Comparison of ENCODE assay signal across 8 cellular contexts in genomic region chr1:60765204-60765603, GRCh38.
DNase-seq lines count a peak whose midpoint lies in the region; ATAC-seq, FAIRE-seq and TF ChIP-seq lines count a peak whose summit lies in the region.

No MANE protein-coding gene starts in this region.

- H3K36me3 ChIP-seq in cardiac muscle cell (no peaks in the 10 kb centered on the region), GM12878 (ENCODE audit: control insufficient read depth in 2 of 2, insufficient read depth in 2 of 2, low read length in 1 of 2) (no peaks in the 10 kb centered on the region)

- SMC1A ChIA-PET in GM12878 (lab: Charles Lee; ENCODE audit: uncharacterized antibody, unreplicated experiment): interaction anchor here (0.5 to 1.5 kb wide), 5 partner anchors 15 to 1384 kb away, joined by 3 to 10 read pairs (median 3); no protein-coding TSS in a partner anchor

- peaks cover 4 to 7% of the 10 kb centered on the region in 2 donors for H3K27me3 Mint-ChIP-seq in natural killer cell (ENCODE audit: low read depth in 2 of 2)

- WGBS in GM12878 (ENCODE audit: insufficient coverage, insufficient replicate concordance, low lambda C conversion rate, missing lambda C conversion rate): 29% methylated on average over 5 of the region's 5 CpGs

- intact Hi-C loops in cardiac septum (cut with DNase I) (no loop called here), GM12878 (cut with micrococcal nuclease; ENCODE audit: unreplicated experiment) (loop anchor here (5.0 to 10.0 kb wide), 2 partner anchors 608 to 790 kb away; no protein-coding TSS in a partner anchor), natural killer cell (cut with micrococcal nuclease) (no loop called here)

- TF ChIP-seq CTCF in cardiac muscle cell (IDR thresholded peaks at IDR 0.05; ENCODE audit: low read depth, low read length) (peak; percentile 63), GM12878 (IDR thresholded peaks at IDR 0.05 in 2 of 3, conservative IDR thresholded peaks at IDR 0.05 in 1 of 3; ENCODE audit: control insufficient read depth in 2 of 3, extremely low read depth in 1 of 3, insufficient read depth in 1 of 3, low read depth in 3 of 3, low read length in 3 of 3) (peak; percentile 42 to 56 (median 47); a peak in 5 of 6 replicates), natural killer cell (IDR thresholded peaks at IDR 0.05) (no peak)

- H3K4me1 Mint-ChIP-seq in natural killer cell: no peaks in the 10 kb centered on the region

- H3K27me3 ChIP-seq in cardiac muscle cell (no peaks in the 10 kb centered on the region), GM12878 (replicated peaks in 1 of 2; ENCODE audit: control insufficient read depth in 2 of 2, insufficient read depth in 2 of 2, low read length in 1 of 2) (no peaks in the 10 kb centered on the region)

- no peaks in the 10 kb centered on the region for H3K79me2 ChIP-seq in GM12878 (ENCODE audit: control insufficient read depth, insufficient read depth, low read length)

- TF ChIP-seq EP300 in GM12878 (IDR thresholded peaks at IDR 0.05; ENCODE audit: borderline replicate concordance in 1 of 2, control insufficient read depth in 1 of 2, low read depth in 2 of 2, low read length in 2 of 2): no peak

- H3K4me2 ChIP-seq in GM12878 (ENCODE audit: control insufficient read depth, insufficient read depth): no peak overlapping the region

- H3K9me3 ChIP-seq in cardiac muscle cell (ENCODE audit: low read depth) (no peaks in the 10 kb centered on the region), GM12878 (replicated peaks; ENCODE audit: control insufficient read depth, insufficient read depth, low read length) (no peaks in the 10 kb centered on the region)

- CTCF ChIA-PET in GM12878 (lab: Yijun Ruan, JAX): interaction anchor here (0.6 to 3.1 kb wide), 14 partner anchors 9 to 815 kb away, joined by 3 to 16 read pairs (median 3); no protein-coding TSS in a partner anchor

- H3K4me3 Mint-ChIP-seq in natural killer cell: no peak overlapping the region

- in situ Hi-C loops in GM12878 (cut with MboI): loop anchor here (10.0 kb wide), 1 partner anchor 480 kb away; no protein-coding TSS in a partner anchor

- no peaks in the 10 kb centered on the region for H3K4me1 ChIP-seq in cardiac muscle cell (ENCODE audit: low read depth)
- no peaks in the 10 kb centered on the region for H3K4me1 ChIP-seq in GM12878 (ENCODE audit: control insufficient read depth, insufficient read depth, low read length)

- POLR2A ChIA-PET in GM12878 (lab: Charles Lee): no interaction called here

- RAD21 ChIA-PET in GM12878 (lab: Charles Lee; ENCODE audit: unreplicated experiment): interaction anchor here (1.1 to 1.8 kb wide), 2 partner anchors 484 to 794 kb away, joined by 8 read pairs; no protein-coding TSS in a partner anchor

- no TSS peak for BruUV-seq in GM12878 (replicated peaks; lab: Mats Ljungman, UMichigan)

- ATAC-seq in GM12878 (peak; percentile 71), GM21423 (IDR thresholded peaks at IDR 0.05; ENCODE audit: unreplicated experiment) (no peak), natural killer cell (no peak)

- no peak for FAIRE-seq in GM12878 (lab: Jason Lieb, UNC)

- TF ChIP-seq POLR2A in GM12878 (IDR thresholded peaks at IDR 0.05; ENCODE audit: low read depth, low read length): no peak

- H3K9ac ChIP-seq in GM12878 (ENCODE audit: control insufficient read depth, insufficient read depth, low read length): no peak overlapping the region

- no peaks in the 10 kb centered on the region for H4K20me1 ChIP-seq in GM12878 (ENCODE audit: control insufficient read depth, insufficient read depth)

- DNase-seq in cardiac muscle cell (ENCODE audit: low read depth in 1 of 2, low spot score in 1 of 2) (peak; percentile 57 to 59), cardiac septum (ENCODE audit: low spot score) (no peak), NCI-H2196 (lab: John Stamatoyannopoulos, UW; ENCODE audit: unreplicated experiment) (peak; percentile 45), GM12878 (ENCODE audit: low read depth, low spot score) (no peak), left kidney (ENCODE audit: low read depth, low spot score) (peak; percentile 45), natural killer cell (no peak)
- DNase-seq in activated effector memory CD4-positive, alpha-beta T cell treated with anti-CD3 and anti-CD28 coated beads, Interleukin-2, amount 50 U/mL, for 16 hours: no peak

- H3K27ac Mint-ChIP-seq in natural killer cell: no peak overlapping the region

- peak; percentile 58 for TF ChIP-seq RAD21 in GM12878 (IDR thresholded peaks at IDR 0.05; ENCODE audit: insufficient read depth, low read depth, low read length)

- no peak overlapping the region for H2AFZ ChIP-seq in GM12878 (ENCODE audit: control insufficient read depth, low read depth, low read length)

- no peaks in the 10 kb centered on the region for H3K36me3 Mint-ChIP-seq in natural killer cell

- H3K4me3 ChIP-seq in cardiac muscle cell (no peak overlapping the region), GM12878 (no peak overlapping the region)

- H3K27ac ChIP-seq in cardiac muscle cell (no peak overlapping the region), GM12878 (ENCODE audit: control insufficient read depth, insufficient read depth) (no peak overlapping the region)

- H3K9me3 Mint-ChIP-seq in natural killer cell: peaks cover 0 to 2% of the 10 kb centered on the region in 2 donors

TF ChIP-seq in GM12878, 131 proteins besides CTCF, POLR2A, EP300 and RAD21:
- peak; percentile 42; the same call in 1 of the 2 replicates for TF ChIP-seq SMC3 (IDR thresholded peaks at IDR 0.05; ENCODE audit: borderline replicate concordance, low read length)
- TF ChIP-seq ZNF274 (IDR thresholded peaks at IDR 0.05; ENCODE audit: insufficient read depth, insufficient read length): no peak

Comparison
In these comparisons a context has a peak if more than half of its experiments do, and no peak if none do; other contexts are left out.
1. DNase-seq: peak in cardiac muscle cell (2 of 2), NCI-H2196 (single experiment) and left kidney (single experiment); none in cardiac septum (single experiment), GM12878 (single experiment), natural killer cell (single experiment) and activated effector memory CD4-positive, alpha-beta T cell treated with anti-CD3 and anti-CD28 coated beads, Interleukin-2, amount 50 U/mL, for 16 hours (single experiment).